In genomic region chr13:57820924-57821323, GRCh38 we compare ENCODE assay signal across 34 cellular contexts.
"Had no signal": no experiment of that assay in that cellular context is flagged by ENCODE, and none has a peak within 500 bp of the region (broad histone marks: within the 10 kb centered on the region; RNA-seq: fewer than 3 reads in every experiment).

No MANE protein-coding gene starts in this region.

- H3K4me1 Mint-ChIP-seq: activated B cell treated with CpG ODN at 0.5 μM for 24 hours; activated CD4-positive, alpha-beta T cell treated with anti-CD3 and anti-CD28 coated beads, Interleukin-2, amount 10 ng/mL, durations not matched to agents 24 days and 14 days; activated naive CD8-positive, alpha-beta T cell treated with anti-CD3 and anti-CD28 coated beads for 36 hours; activated T-helper 17 cell treated with anti-CD3 and anti-CD28 coated beads, Interleukin-2, amount 50 U/mL, for 72 hours had no signal

- H3K36me3 Mint-ChIP-seq: activated CD4-positive, alpha-beta memory T cell treated with anti-CD3 and anti-CD28 coated beads for 36 hours; activated naive CD4-positive, alpha-beta T cell treated with anti-CD3 and anti-CD28 coated beads, Interleukin-2, amount 50 U/mL, for 72 hours; activated naive CD8-positive, alpha-beta T cell treated with anti-CD3 and anti-CD28 coated beads for 36 hours; brain had no signal

- H3K27me3 ChIP-seq: adrenal gland, ascending aorta, cardiac muscle cell had no signal

- H3K27ac ChIP-seq: adrenal gland, ascending aorta, cardiac muscle cell, VCaP had no signal

- H3K36me3 ChIP-seq: adrenal gland, ascending aorta, cardiac muscle cell had no signal

- H3K27me3 Mint-ChIP-seq: activated B cell treated with CpG ODN at 0.5 μM for 24 hours; activated CD4-positive, alpha-beta memory T cell treated with anti-CD3 and anti-CD28 coated beads for 36 hours; activated CD4-positive, alpha-beta T cell treated with anti-CD3 and anti-CD28 coated beads, Interleukin-2, amount 10 ng/mL, durations not matched to agents 24 days and 14 days; activated CD8-positive, alpha-beta T cell treated with anti-CD3 and anti-CD28 coated beads for 36 hours; activated naive CD8-positive, alpha-beta T cell treated with anti-CD3 and anti-CD28 coated beads for 36 hours; activated T-helper 17 cell treated with anti-CD3 and anti-CD28 coated beads, Interleukin-2, amount 50 U/mL, for 72 hours had no signal

- H3K9me3 ChIP-seq: ascending aorta had no signal

- H3K4me3 ChIP-seq: adrenal gland, ascending aorta, cardiac muscle cell had no signal

- H3K4me3 Mint-ChIP-seq: activated B cell treated with CpG ODN at 0.5 μM for 24 hours; activated CD4-positive, alpha-beta memory T cell treated with anti-CD3 and anti-CD28 coated beads for 36 hours; activated CD4-positive, alpha-beta T cell treated with anti-CD3 and anti-CD28 coated beads, Interleukin-2, amount 10 ng/mL, durations not matched to agents 24 days and 14 days; activated CD8-positive, alpha-beta T cell treated with anti-CD3 and anti-CD28 coated beads for 36 hours; activated naive CD4-positive, alpha-beta T cell treated with anti-CD3 and anti-CD28 coated beads for 36 hours; activated naive CD8-positive, alpha-beta T cell treated with anti-CD3 and anti-CD28 coated beads for 36 hours; activated T-cell treated with anti-CD3 and anti-CD28 coated beads, Interleukin-2, amount 50 U/mL, for 4 hours; activated T-cell treated with anti-CD3 and anti-CD28 coated beads, Interleukin-2, amount 50 U/mL, for 72 hours; activated T-helper 1 cell treated with anti-CD3 and anti-CD28 coated beads, Interleukin-12 subunit alpha, Interleukin-12 subunit beta, Interleukin-2, Interleukin-4 antibody, amounts not matched to agents 30 ng/mL and 10 ng/mL and 1 ng/mL, durations not matched to agents 14 hours and 24 hours and 36 hours; activated T-helper 17 cell treated with anti-CD3 and anti-CD28 coated beads, Interleukin-2, amount 50 U/mL, for 72 hours; brain; T-helper 1 cell treated with Interleukin-12 subunit alpha and Interleukin-12 subunit beta and Interleukin-4 antibody, amounts not matched to agents 30 μg/mL and 1 μg/mL, for 36 hours; T-helper 2 cell treated with Interferon-gamma antibody and Interleukin-4, amounts not matched to agents 5 μg/mL and 100 μg/mL, for 36 hours had no signal

- H3K27ac Mint-ChIP-seq: activated B cell treated with CpG ODN at 0.5 μM for 24 hours; activated CD4-positive, alpha-beta memory T cell treated with anti-CD3 and anti-CD28 coated beads for 36 hours; activated CD4-positive, alpha-beta T cell treated with anti-CD3 and anti-CD28 coated beads, Interleukin-2, amount 10 ng/mL, durations not matched to agents 24 days and 14 days; activated CD8-positive, alpha-beta T cell treated with anti-CD3 and anti-CD28 coated beads for 36 hours; activated naive CD4-positive, alpha-beta T cell treated with anti-CD3 and anti-CD28 coated beads for 36 hours; activated naive CD4-positive, alpha-beta T cell treated with anti-CD3 and anti-CD28 coated beads, Interleukin-2, amount 50 U/mL, for 72 hours; activated naive CD8-positive, alpha-beta T cell treated with anti-CD3 and anti-CD28 coated beads for 36 hours; activated T-cell treated with anti-CD3 and anti-CD28 coated beads, Interleukin-2, amount 50 U/mL, for 72 hours; activated T-helper 1 cell treated with anti-CD3 and anti-CD28 coated beads, Interleukin-12 subunit alpha, Interleukin-12 subunit beta, Interleukin-2, Interleukin-4 antibody, amounts not matched to agents 30 ng/mL and 10 ng/mL and 1 ng/mL, durations not matched to agents 14 hours and 24 hours and 36 hours; activated T-helper 17 cell treated with anti-CD3 and anti-CD28 coated beads, Interleukin-2, amount 50 U/mL, for 72 hours; brain; T-helper 1 cell treated with Interleukin-12 subunit alpha and Interleukin-12 subunit beta and Interleukin-4 antibody, amounts not matched to agents 30 μg/mL and 1 μg/mL, for 36 hours; T-helper 2 cell treated with Interferon-gamma antibody and Interleukin-4, amounts not matched to agents 5 μg/mL and 100 μg/mL, for 36 hours had no signal

- ATAC-seq: activated CD8-positive, alpha-beta T cell treated with anti-CD3 and anti-CD28 coated beads for 36 hours; activated naive CD4-positive, alpha-beta T cell treated with anti-CD3 and anti-CD28 coated beads, Interleukin-2, amount 50 U/mL, for 72 hours; activated T-cell treated with anti-CD3 and anti-CD28 coated beads, Interleukin-2, amount 50 U/mL, for 4 hours; activated T-cell treated with anti-CD3 and anti-CD28 coated beads, Interleukin-2, amount 50 U/mL, for 72 hours; activated T-helper 17 cell treated with anti-CD3 and anti-CD28 coated beads, Interleukin-2, amount 50 U/mL, for 72 hours had no signal

- DNase-seq: activated B cell treated with CpG ODN at 0.5 μM for 24 hours; activated CD4-positive, alpha-beta memory T cell treated with anti-CD3 and anti-CD28 coated beads for 36 hours; activated CD4-positive, alpha-beta T cell treated with anti-CD3 and anti-CD28 coated beads for 4 hours; activated CD4-positive, alpha-beta T cell treated with anti-CD3 and anti-CD28 coated beads, Interleukin-2, amount 10 ng/mL, durations not matched to agents 24 days and 14 days; activated CD4-positive, alpha-beta T cell treated with anti-CD3 and anti-CD28 coated beads, Interleukin-2, amount 50 U/mL, for 1 hour; activated CD4-positive, alpha-beta T cell treated with anti-CD3 and anti-CD28 coated beads, Interleukin-2, amount 50 U/mL, for 4 hours; activated CD4-positive, CD25-positive, alpha-beta regulatory T cell treated with anti-CD3 and anti-CD28 coated beads, Interleukin-2, amount 50 U/mL, for 72 hours; activated CD8-positive, alpha-beta memory T cell treated with anti-CD3 and anti-CD28 coated beads, Interleukin-2, amount 50 U/mL, for 4 hours; activated CD8-positive, alpha-beta T cell treated with anti-CD3 and anti-CD28 coated beads for 36 hours; activated effector memory CD4-positive, alpha-beta T cell treated with anti-CD3 and anti-CD28 coated beads, Interleukin-2, amount 50 U/mL, for 16 hours; activated gamma-delta T cell treated with Interleukin-2 at 50 U/mL for 16 hours; activated naive CD4-positive, alpha-beta T cell; activated naive CD4-positive, alpha-beta T cell treated with anti-CD3 and anti-CD28 coated beads for 36 hours; activated naive CD4-positive, alpha-beta T cell treated with anti-CD3 and anti-CD28 coated beads, Interleukin-2, amount 50 U/mL, for 16 hours; activated naive CD8-positive, alpha-beta T cell treated with anti-CD3 and anti-CD28 coated beads for 36 hours; activated T-cell treated with anti-CD3 and anti-CD28 coated beads for 4 hours; activated T-cell treated with anti-CD3 and anti-CD28 coated beads, Interleukin-2, amount 50 U/mL, for 1 hour; activated T-cell treated with anti-CD3 and anti-CD28 coated beads, Interleukin-2, amount 50 U/mL, for 4 hours; activated T-cell treated with anti-CD3 and anti-CD28 coated beads, Interleukin-2, amount 50 U/mL, for 72 hours; adrenal gland; amniotic stem cell; central memory CD4-positive, alpha-beta T cell; T-helper 1 cell; T-helper 2 cell; T-helper 9 cell had no signal

- H3K4me1 ChIP-seq: adrenal gland, ascending aorta had no signal
